Comparison of ENCODE assay signal across 1 cellular context in the genomic region with DNA sequence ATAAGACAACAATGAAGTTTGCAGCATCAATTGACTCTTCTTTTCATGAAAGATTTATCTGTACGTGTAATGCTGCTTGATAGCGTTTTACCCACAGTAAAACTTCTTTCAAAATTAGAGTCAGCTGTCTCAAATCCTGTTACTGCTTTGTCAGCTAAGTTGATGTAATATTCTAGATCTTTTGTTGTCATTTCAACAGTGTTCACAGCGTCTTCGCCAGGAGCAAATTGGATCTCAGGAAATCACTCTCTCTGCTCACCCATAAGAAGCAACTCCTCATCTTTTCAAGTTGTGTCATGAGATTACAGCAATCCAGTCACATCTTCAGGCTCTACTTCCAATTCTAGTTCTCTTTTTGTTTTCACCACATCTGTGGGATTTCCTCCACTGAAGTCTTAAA.
TF ChIP-seq lines count a peak whose summit lies in the region.

No MANE protein-coding gene starts in this region.

TF ChIP-seq in WTC11, 78 proteins besides CTCF, POLR2A, EP300 and RAD21 (continued from another document):
- TF ChIP-seq ZNF317 (CRISPR knock-in tag; IDR thresholded peaks at IDR 0.05; ENCODE audit: borderline replicate concordance, low read depth) (no peak), TEAD1 (CRISPR knock-in tag; IDR thresholded peaks at IDR 0.05) (no peak), IRF2 (CRISPR knock-in tag; IDR thresholded peaks at IDR 0.05; ENCODE audit: borderline replicate concordance, low read depth) (no peak), ZNF219 (CRISPR knock-in tag; IDR thresholded peaks at IDR 0.05; ENCODE audit: borderline replicate concordance) (no peak), ZNF423 (CRISPR knock-in tag; IDR thresholded peaks at IDR 0.05) (no peak)
- TF ChIP-seq, protein P1, sequence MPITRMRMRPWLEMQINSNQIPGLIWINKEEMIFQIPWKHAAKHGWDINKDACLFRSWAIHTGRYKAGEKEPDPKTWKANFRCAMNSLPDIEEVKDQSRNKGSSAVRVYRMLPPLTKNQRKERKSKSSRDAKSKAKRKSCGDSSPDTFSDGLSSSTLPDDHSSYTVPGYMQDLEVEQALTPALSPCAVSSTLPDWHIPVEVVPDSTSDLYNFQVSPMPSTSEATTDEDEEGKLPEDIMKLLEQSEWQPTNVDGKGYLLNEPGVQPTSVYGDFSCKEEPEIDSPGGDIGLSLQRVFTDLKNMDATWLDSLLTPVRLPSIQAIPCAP (CRISPR knock-in tag; IDR thresholded peaks at IDR 0.05), result no peak
- TF ChIP-seq, protein P2, sequence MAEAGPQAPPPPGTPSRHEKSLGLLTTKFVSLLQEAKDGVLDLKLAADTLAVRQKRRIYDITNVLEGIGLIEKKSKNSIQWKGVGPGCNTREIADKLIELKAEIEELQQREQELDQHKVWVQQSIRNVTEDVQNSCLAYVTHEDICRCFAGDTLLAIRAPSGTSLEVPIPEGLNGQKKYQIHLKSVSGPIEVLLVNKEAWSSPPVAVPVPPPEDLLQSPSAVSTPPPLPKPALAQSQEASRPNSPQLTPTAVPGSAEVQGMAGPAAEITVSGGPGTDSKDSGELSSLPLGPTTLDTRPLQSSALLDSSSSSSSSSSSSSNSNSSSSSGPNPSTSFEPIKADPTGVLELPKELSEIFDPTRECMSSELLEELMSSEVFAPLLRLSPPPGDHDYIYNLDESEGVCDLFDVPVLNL (CRISPR knock-in tag; IDR thresholded peaks at IDR 0.05; ENCODE audit: borderline replicate concordance, low read depth), result no peak
- TF ChIP-seq, protein P3, sequence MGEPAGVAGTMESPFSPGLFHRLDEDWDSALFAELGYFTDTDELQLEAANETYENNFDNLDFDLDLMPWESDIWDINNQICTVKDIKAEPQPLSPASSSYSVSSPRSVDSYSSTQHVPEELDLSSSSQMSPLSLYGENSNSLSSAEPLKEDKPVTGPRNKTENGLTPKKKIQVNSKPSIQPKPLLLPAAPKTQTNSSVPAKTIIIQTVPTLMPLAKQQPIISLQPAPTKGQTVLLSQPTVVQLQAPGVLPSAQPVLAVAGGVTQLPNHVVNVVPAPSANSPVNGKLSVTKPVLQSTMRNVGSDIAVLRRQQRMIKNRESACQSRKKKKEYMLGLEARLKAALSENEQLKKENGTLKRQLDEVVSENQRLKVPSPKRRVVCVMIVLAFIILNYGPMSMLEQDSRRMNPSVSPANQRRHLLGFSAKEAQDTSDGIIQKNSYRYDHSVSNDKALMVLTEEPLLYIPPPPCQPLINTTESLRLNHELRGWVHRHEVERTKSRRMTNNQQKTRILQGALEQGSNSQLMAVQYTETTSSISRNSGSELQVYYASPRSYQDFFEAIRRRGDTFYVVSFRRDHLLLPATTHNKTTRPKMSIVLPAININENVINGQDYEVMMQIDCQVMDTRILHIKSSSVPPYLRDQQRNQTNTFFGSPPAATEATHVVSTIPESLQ (CRISPR knock-in tag; IDR thresholded peaks at IDR 0.05), result no peak
- TF ChIP-seq, protein P4, sequence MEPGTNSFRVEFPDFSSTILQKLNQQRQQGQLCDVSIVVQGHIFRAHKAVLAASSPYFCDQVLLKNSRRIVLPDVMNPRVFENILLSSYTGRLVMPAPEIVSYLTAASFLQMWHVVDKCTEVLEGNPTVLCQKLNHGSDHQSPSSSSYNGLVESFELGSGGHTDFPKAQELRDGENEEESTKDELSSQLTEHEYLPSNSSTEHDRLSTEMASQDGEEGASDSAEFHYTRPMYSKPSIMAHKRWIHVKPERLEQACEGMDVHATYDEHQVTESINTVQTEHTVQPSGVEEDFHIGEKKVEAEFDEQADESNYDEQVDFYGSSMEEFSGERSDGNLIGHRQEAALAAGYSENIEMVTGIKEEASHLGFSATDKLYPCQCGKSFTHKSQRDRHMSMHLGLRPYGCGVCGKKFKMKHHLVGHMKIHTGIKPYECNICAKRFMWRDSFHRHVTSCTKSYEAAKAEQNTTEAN (CRISPR knock-in tag; IDR thresholded peaks at IDR 0.05), result no peak
- TF ChIP-seq, protein P5, sequence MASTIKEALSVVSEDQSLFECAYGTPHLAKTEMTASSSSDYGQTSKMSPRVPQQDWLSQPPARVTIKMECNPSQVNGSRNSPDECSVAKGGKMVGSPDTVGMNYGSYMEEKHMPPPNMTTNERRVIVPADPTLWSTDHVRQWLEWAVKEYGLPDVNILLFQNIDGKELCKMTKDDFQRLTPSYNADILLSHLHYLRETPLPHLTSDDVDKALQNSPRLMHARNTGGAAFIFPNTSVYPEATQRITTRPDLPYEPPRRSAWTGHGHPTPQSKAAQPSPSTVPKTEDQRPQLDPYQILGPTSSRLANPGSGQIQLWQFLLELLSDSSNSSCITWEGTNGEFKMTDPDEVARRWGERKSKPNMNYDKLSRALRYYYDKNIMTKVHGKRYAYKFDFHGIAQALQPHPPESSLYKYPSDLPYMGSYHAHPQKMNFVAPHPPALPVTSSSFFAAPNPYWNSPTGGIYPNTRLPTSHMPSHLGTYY (CRISPR knock-in tag; IDR thresholded peaks at IDR 0.05), result no peak
